In the genomic region with DNA sequence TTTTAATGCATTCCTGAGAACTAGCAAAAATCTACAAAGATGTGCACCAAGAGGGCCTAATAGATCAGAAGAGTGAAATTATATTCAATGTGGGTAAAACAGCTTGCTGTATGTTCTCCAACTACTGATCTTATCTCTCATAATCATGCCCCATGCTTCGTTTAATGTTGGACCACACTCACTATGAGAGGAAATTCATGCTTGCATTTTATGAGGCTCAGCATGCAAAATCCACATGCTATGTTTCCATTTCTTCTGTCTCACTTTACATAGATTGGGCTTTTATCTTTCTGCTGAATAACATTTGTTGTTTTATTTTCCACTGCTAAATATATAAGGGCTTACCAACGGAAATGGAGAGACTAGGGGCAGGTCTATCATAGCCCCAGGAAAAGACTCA, we compare ENCODE assay signal across 23 cellular contexts.
"Had no signal": no experiment of that assay in that cellular context is flagged by ENCODE, and none has a peak within 500 bp of the region (broad histone marks: within the 10 kb centered on the region; RNA-seq: fewer than 3 reads in every experiment).

No MANE protein-coding gene starts in this region.

- ATAC-seq: activated T-cell treated with anti-CD3 and anti-CD28 coated beads, Interleukin-2, amount 50 U/mL, for 4 hours; WTC11 had no signal

- H3K4me1 Mint-ChIP-seq: activated CD4-positive, alpha-beta T cell treated with anti-CD3 and anti-CD28 coated beads, Interleukin-2, amount 10 ng/mL, durations not matched to agents 7 days and 5 days; brain had no signal

- H3K27me3 Mint-ChIP-seq: activated CD4-positive, alpha-beta memory T cell treated with anti-CD3 and anti-CD28 coated beads for 36 hours; activated CD4-positive, alpha-beta T cell treated with anti-CD3 and anti-CD28 coated beads, Interleukin-2, amount 10 ng/mL, durations not matched to agents 7 days and 5 days; activated naive CD8-positive, alpha-beta T cell; brain had no signal

- H3K27me3 ChIP-seq: Peyer's patch, SJCRH30 had no signal

- H3K27ac ChIP-seq: Peyer's patch, RWPE1, SJCRH30 had no signal

- H3K36me3 ChIP-seq: Peyer's patch had no signal

- H3K9me3 ChIP-seq: Peyer's patch, SJCRH30 had no signal

- H3K4me3 ChIP-seq: Peyer's patch, SJCRH30 had no signal

- DNase-seq: activated CD4-positive, alpha-beta memory T cell treated with anti-CD3 and anti-CD28 coated beads for 36 hours; activated CD4-positive, alpha-beta T cell treated with anti-CD3 and anti-CD28 coated beads for 1 hour; activated CD4-positive, alpha-beta T cell treated with anti-CD3 and anti-CD28 coated beads, Interleukin-2, amount 10 ng/mL, durations not matched to agents 7 days and 5 days; activated CD8-positive, alpha-beta memory T cell treated with anti-CD3 and anti-CD28 coated beads for 24 hours; activated gamma-delta T cell; activated naive CD4-positive, alpha-beta T cell treated with anti-CD3 and anti-CD28 coated beads for 36 hours; activated T-cell treated with anti-CD3 and anti-CD28 coated beads, Interleukin-2, amount 50 U/mL, for 4 hours; amygdala; MM.1S; NCI-H1105; NCI-H1436; NCI-H187 treated with DMSO at 0.1 percent for 48 hours; NCI-H446 treated with DMSO at 0.1 percent for 48 hours; NCI-H524 treated with DMSO at 0.1 percent for 48 hours; NK-92 treated with Interleukin-12 subunit alpha and Interleukin-12 subunit beta, amount 100 ng/mL, for 24 hours; Peyer's patch; Right ventricle myocardium superior; SJCRH30 had no signal

- H3K4me1 ChIP-seq: Peyer's patch, SJCRH30 had no signal

- H3K27ac Mint-ChIP-seq: activated CD4-positive, alpha-beta memory T cell treated with anti-CD3 and anti-CD28 coated beads for 36 hours; activated CD4-positive, alpha-beta T cell treated with anti-CD3 and anti-CD28 coated beads, Interleukin-2, amount 10 ng/mL, durations not matched to agents 7 days and 5 days; activated naive CD4-positive, alpha-beta T cell treated with anti-CD3 and anti-CD28 coated beads for 36 hours; activated naive CD8-positive, alpha-beta T cell; T-helper 1 cell treated with Interleukin-12 subunit alpha and Interleukin-12 subunit beta and Interleukin-4 antibody, amounts not matched to agents 30 μg/mL and 1 μg/mL, for 36 hours; WTC11 had no signal

- H3K36me3 Mint-ChIP-seq: activated CD4-positive, alpha-beta memory T cell treated with anti-CD3 and anti-CD28 coated beads for 36 hours; activated naive CD8-positive, alpha-beta T cell; brain; WTC11 had no signal

- H3K9me3 Mint-ChIP-seq: activated CD4-positive, alpha-beta memory T cell treated with anti-CD3 and anti-CD28 coated beads for 36 hours; activated CD4-positive, alpha-beta T cell treated with anti-CD3 and anti-CD28 coated beads, Interleukin-2, amount 10 ng/mL, durations not matched to agents 7 days and 5 days; activated naive CD4-positive, alpha-beta T cell treated with anti-CD3 and anti-CD28 coated beads for 36 hours; brain; T-helper 1 cell treated with Interleukin-12 subunit alpha and Interleukin-12 subunit beta and Interleukin-4 antibody, amounts not matched to agents 30 μg/mL and 1 μg/mL, for 36 hours; WTC11 had no signal

- H3K4me3 Mint-ChIP-seq: activated CD4-positive, alpha-beta memory T cell treated with anti-CD3 and anti-CD28 coated beads for 36 hours; activated CD4-positive, alpha-beta T cell treated with anti-CD3 and anti-CD28 coated beads, Interleukin-2, amount 10 ng/mL, durations not matched to agents 7 days and 5 days; activated naive CD4-positive, alpha-beta T cell treated with anti-CD3 and anti-CD28 coated beads for 36 hours; activated naive CD8-positive, alpha-beta T cell; activated T-cell treated with anti-CD3 and anti-CD28 coated beads, Interleukin-2, amount 50 U/mL, for 4 hours; brain; T-helper 1 cell treated with Interleukin-12 subunit alpha and Interleukin-12 subunit beta and Interleukin-4 antibody, amounts not matched to agents 30 μg/mL and 1 μg/mL, for 36 hours; WTC11 had no signal
